In the genomic region with DNA sequence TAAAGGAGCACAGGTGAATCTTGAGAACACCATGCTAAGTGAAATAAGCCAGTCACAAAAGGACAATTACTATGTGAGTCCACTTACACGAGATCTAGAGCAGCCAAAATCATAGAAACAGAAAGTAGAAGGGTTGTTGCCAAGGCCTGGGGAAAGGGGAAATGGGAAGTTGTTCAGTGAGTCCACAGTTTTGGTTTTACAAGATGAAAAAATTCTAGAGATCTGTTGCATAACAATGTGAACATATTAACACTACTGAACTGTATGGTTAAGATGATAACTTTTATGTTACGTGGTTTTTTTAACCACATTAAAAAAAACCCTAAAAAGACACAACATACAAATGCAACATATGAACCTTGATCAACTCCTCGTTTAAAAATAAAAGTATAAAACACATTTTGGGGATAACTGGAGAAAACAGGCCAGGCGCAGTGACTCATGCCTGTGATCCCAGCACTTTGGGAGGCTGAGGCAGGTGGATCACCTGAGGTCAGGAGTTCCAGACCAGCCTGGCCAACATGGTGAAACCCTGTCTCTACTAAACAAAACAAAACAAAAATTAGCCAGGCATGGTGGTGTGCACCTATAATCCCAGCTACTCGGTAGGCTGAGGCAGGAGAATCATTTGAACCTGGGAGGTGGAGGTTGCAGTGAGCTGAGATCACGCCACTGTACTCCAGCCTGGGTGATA, we compare ENCODE assay signal across 7 cellular contexts. TPM values are rescaled to one million over a fixed set of nuclear protein-coding genes. Genes with fewer than 3 reads are reported as not detected.
DNase-seq lines count a peak whose midpoint lies in the region; ATAC-seq lines count a peak whose summit lies in the region.
"Not testable (repeated sequence)": the region's sequence is repeated elsewhere in the genome, so short reads cannot be mapped to it uniquely, and the experiment has no call there.

No MANE protein-coding gene starts in this region.

- not testable (repeated sequence) for H3K4me3 Mint-ChIP-seq in activated CD4-positive, alpha-beta T cell treated with anti-CD3 and anti-CD28 coated beads, Interleukin-2, amount 10 ng/mL, durations not matched to agents 7 days and 5 days
- H3K4me3 Mint-ChIP-seq in immature natural killer cell: peak overlapping the region in 2 of 5 donors; percentile 1 to 50

- peaks cover 25% of the 10 kb centered on the region for H3K4me1 Mint-ChIP-seq in activated CD4-positive, alpha-beta T cell treated with anti-CD3 and anti-CD28 coated beads, Interleukin-2, amount 10 ng/mL, durations not matched to agents 7 days and 5 days
- H3K4me1 Mint-ChIP-seq in immature natural killer cell: peaks cover 31 to 40% of the 10 kb centered on the region in 2 donors

- peaks cover 11% of the 10 kb centered on the region for H3K9me3 Mint-ChIP-seq in activated CD4-positive, alpha-beta T cell treated with anti-CD3 and anti-CD28 coated beads, Interleukin-2, amount 10 ng/mL, durations not matched to agents 7 days and 5 days
- not testable (repeated sequence) for H3K9me3 Mint-ChIP-seq in immature natural killer cell

- ATAC-seq in GM18517 (IDR thresholded peaks at IDR 0.05; ENCODE audit: unreplicated experiment) (peak; percentile 90), GM19467 (IDR thresholded peaks at IDR 0.05; ENCODE audit: unreplicated experiment) (peak; percentile 82), HG02759 (IDR thresholded peaks at IDR 0.05; ENCODE audit: unreplicated experiment) (peak; percentile 89), HG03196 (IDR thresholded peaks at IDR 0.05; ENCODE audit: unreplicated experiment) (peak; percentile 81)

- H3K27me3 Mint-ChIP-seq in activated CD4-positive, alpha-beta T cell treated with anti-CD3 and anti-CD28 coated beads, Interleukin-2, amount 10 ng/mL, durations not matched to agents 7 days and 5 days; immature natural killer cell (ENCODE audit: low read depth in 3 of 3): not testable (repeated sequence)

- H3K36me3 Mint-ChIP-seq in activated CD4-positive, alpha-beta T cell treated with anti-CD3 and anti-CD28 coated beads, Interleukin-2, amount 10 ng/mL, durations not matched to agents 7 days and 5 days (ENCODE audit: low read depth): peaks cover 65% of the 10 kb centered on the region
- peaks cover 18 to 55% (median 54%) of the 10 kb centered on the region in 3 donors for H3K36me3 Mint-ChIP-seq in immature natural killer cell

- H3K27ac Mint-ChIP-seq in activated CD4-positive, alpha-beta T cell treated with anti-CD3 and anti-CD28 coated beads, Interleukin-2, amount 10 ng/mL, durations not matched to agents 7 days and 5 days: peak overlapping the region; percentile 1
- H3K27ac Mint-ChIP-seq in immature natural killer cell: peak overlapping the region; percentile 20 to 57 (median 28)

- DNase-seq in MV-4-11 (lab: John Stamatoyannopoulos, UW): peak; percentile 96
- not testable (repeated sequence) for DNase-seq in activated CD4-positive, alpha-beta T cell treated with anti-CD3 and anti-CD28 coated beads, Interleukin-2, amount 10 ng/mL, durations not matched to agents 7 days and 5 days
- DNase-seq in immature natural killer cell: peak; percentile 17 to 26 (median 18)

- POLR2A ChIA-PET in activated CD4-positive, alpha-beta T cell treated with anti-CD3 and anti-CD28 coated beads, Interleukin-2, amount 10 ng/mL, durations not matched to agents 7 days and 5 days (lab: Charles Lee): not testable (repeated sequence)

- CTCF ChIA-PET in activated CD4-positive, alpha-beta T cell treated with anti-CD3 and anti-CD28 coated beads, Interleukin-2, amount 10 ng/mL, durations not matched to agents 7 days and 5 days (lab: Charles Lee): not testable (repeated sequence)

RNA-seq across cellular contexts. Expression of a gene that starts 43.0 kb away (rescaled TPM):
- 10 to 100 TPM; 23.3 to 25.2 TPM for total RNA-seq in activated CD4-positive, alpha-beta T cell treated with anti-CD3 and anti-CD28 coated beads, Interleukin-2, amount 10 ng/mL, durations not matched to agents 7 days and 5 days
- polyA plus RNA-seq in immature natural killer cell: 10 to 100 TPM in 1 of 3 donors, 1 to 10 TPM in 2; 4.4 to 13.4 (median 7.7) TPM

RNA-seq across cellular contexts. Expression of a gene that starts 47.6 kb away (rescaled TPM):
- 10 to 100 TPM; 58.9 to 69.5 TPM for total RNA-seq in activated CD4-positive, alpha-beta T cell treated with anti-CD3 and anti-CD28 coated beads, Interleukin-2, amount 10 ng/mL, durations not matched to agents 7 days and 5 days
- polyA plus RNA-seq in immature natural killer cell: 10 to 100 TPM; 40.8 to 54.5 (median 40.8) TPM

RNA-seq across cellular contexts. Expression of a gene that starts 55.1 kb away (rescaled TPM):
- total RNA-seq in activated CD4-positive, alpha-beta T cell treated with anti-CD3 and anti-CD28 coated beads, Interleukin-2, amount 10 ng/mL, durations not matched to agents 7 days and 5 days: 10 to 100 TPM; 16.0 to 21.3 TPM
- polyA plus RNA-seq in immature natural killer cell: 10 to 100 TPM; 12.6 to 20.1 (median 17.6) TPM
